ENCODE assay signal across 7 cellular contexts in the genomic region with DNA sequence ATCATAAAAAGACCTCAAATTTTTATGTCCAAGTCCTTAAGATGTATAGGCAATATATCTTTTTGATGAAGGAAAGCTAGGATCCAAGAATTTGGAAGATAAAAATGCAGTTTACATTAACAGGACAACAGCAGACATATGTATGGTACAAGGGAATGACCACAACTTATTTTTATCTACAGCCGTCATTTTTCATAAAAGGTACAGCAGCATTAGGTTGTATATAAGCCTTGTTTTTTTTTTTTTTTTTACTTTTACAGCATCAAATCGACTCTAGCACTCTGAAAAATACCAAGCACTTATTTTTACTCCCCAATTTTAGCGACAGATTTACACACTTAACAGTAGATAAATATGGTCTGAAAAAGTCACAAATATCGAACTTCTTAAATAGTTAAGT. TPM values are rescaled to one million over a fixed set of nuclear protein-coding genes. Genes with fewer than 3 reads are reported as not detected.
DNase-seq lines count a peak whose midpoint lies in the region; ATAC-seq and TF ChIP-seq lines count a peak whose summit lies in the region.

No MANE protein-coding gene starts in this region.

- POLR2A ChIA-PET in activated CD4-positive, alpha-beta memory T cell treated with anti-CD3 and anti-CD28 coated beads for 36 hours (lab: Charles Lee): interaction anchor here (2.6 to 7.0 kb wide), 2 partner anchors 14 to 19 kb away, joined by 19 to 70 read pairs; a partner anchor contains a TSS

- H3K4me1 Mint-ChIP-seq in activated CD4-positive, alpha-beta memory T cell treated with anti-CD3 and anti-CD28 coated beads for 36 hours (ENCODE audit: low read depth): peaks cover 47% of the 10 kb centered on the region
- peaks cover 59% of the 10 kb centered on the region for H3K4me1 Mint-ChIP-seq in stimulated activated memory B cell treated with anti-CD40 and anti-IgM and Interleukin-4, amounts not matched to agents 10 μg/mL and 1 μg/mL and 100 μg/mL, for 72 hours

- intact Hi-C loops in activated CD4-positive, alpha-beta memory T cell treated with anti-CD3 and anti-CD28 coated beads for 36 hours (cut with micrococcal nuclease): no loop called here

- peaks cover 53% of the 10 kb centered on the region for H3K36me3 Mint-ChIP-seq in activated CD4-positive, alpha-beta memory T cell treated with anti-CD3 and anti-CD28 coated beads for 36 hours
- peaks cover 25% of the 10 kb centered on the region for H3K36me3 Mint-ChIP-seq in stimulated activated memory B cell treated with anti-CD40 and anti-IgM and Interleukin-4, amounts not matched to agents 10 μg/mL and 1 μg/mL and 100 μg/mL, for 72 hours

- H3K4me3 Mint-ChIP-seq in activated CD4-positive, alpha-beta memory T cell treated with anti-CD3 and anti-CD28 coated beads for 36 hours: peak overlapping the region; percentile 92
- peak overlapping the region; percentile 85 for H3K4me3 Mint-ChIP-seq in stimulated activated memory B cell treated with anti-CD40 and anti-IgM and Interleukin-4, amounts not matched to agents 10 μg/mL and 1 μg/mL and 100 μg/mL, for 72 hours

- H3K27ac Mint-ChIP-seq in activated CD4-positive, alpha-beta memory T cell treated with anti-CD3 and anti-CD28 coated beads for 36 hours: peak overlapping the region; percentile 100
- peak overlapping the region; percentile 91 for H3K27ac Mint-ChIP-seq in stimulated activated memory B cell treated with anti-CD40 and anti-IgM and Interleukin-4, amounts not matched to agents 10 μg/mL and 1 μg/mL and 100 μg/mL, for 72 hours

- H3K4me3 ChIP-seq in HFF-Myc (replicated peaks; ENCODE audit: low read depth, low read length) (peak overlapping the region; percentile 80), iPS-11a (ENCODE audit: low read depth, low read length) (peak overlapping the region; percentile 94)

- DNase-seq in HFF-Myc (ENCODE audit: extremely low read depth, low read depth) (no peak), EL (no peak), COLO668 (lab: John Stamatoyannopoulos, UW; ENCODE audit: unreplicated experiment) (no peak)
- DNase-seq in activated CD4-positive, alpha-beta memory T cell treated with anti-CD3 and anti-CD28 coated beads for 36 hours: no peak
- no peak for DNase-seq in central memory CD4-positive, alpha-beta T cell

- no peak for ATAC-seq in stimulated activated memory B cell treated with anti-CD40 and anti-IgM and Interleukin-4, amounts not matched to agents 10 μg/mL and 1 μg/mL and 100 μg/mL, for 72 hours

- CTCF ChIA-PET in activated CD4-positive, alpha-beta memory T cell treated with anti-CD3 and anti-CD28 coated beads for 36 hours (lab: Charles Lee): interaction anchor here (2.2 kb wide), 1 partner anchor 19 kb away, joined by 7 read pairs; a partner anchor contains a TSS

- no peaks in the 10 kb centered on the region for H3K27me3 Mint-ChIP-seq in activated CD4-positive, alpha-beta memory T cell treated with anti-CD3 and anti-CD28 coated beads for 36 hours
- H3K27me3 Mint-ChIP-seq in stimulated activated memory B cell treated with anti-CD40 and anti-IgM and Interleukin-4, amounts not matched to agents 10 μg/mL and 1 μg/mL and 100 μg/mL, for 72 hours: no peaks in the 10 kb centered on the region

- H3K9me3 Mint-ChIP-seq in activated CD4-positive, alpha-beta memory T cell treated with anti-CD3 and anti-CD28 coated beads for 36 hours: no peaks in the 10 kb centered on the region
- no peaks in the 10 kb centered on the region for H3K9me3 Mint-ChIP-seq in stimulated activated memory B cell treated with anti-CD40 and anti-IgM and Interleukin-4, amounts not matched to agents 10 μg/mL and 1 μg/mL and 100 μg/mL, for 72 hours

- no peak for TF ChIP-seq CTCF in HFF-Myc (IDR thresholded peaks at IDR 0.05; ENCODE audit: low read depth, low read length, missing control alignments)

RNA-seq across cellular contexts. Expression of a gene that starts 1.3 kb away (rescaled TPM):
- 100 to 1,000 TPM; 175 to 184 TPM for total RNA-seq in activated CD4-positive, alpha-beta memory T cell treated with anti-CD3 and anti-CD28 coated beads for 36 hours

RNA-seq across cellular contexts. Expression of a gene that starts 19.2 kb away (rescaled TPM):
- total RNA-seq in activated CD4-positive, alpha-beta memory T cell treated with anti-CD3 and anti-CD28 coated beads for 36 hours: 100 to 1,000 TPM; 116 to 120 TPM
